12 cellular contexts compared by ENCODE assay signal in the genomic region with DNA sequence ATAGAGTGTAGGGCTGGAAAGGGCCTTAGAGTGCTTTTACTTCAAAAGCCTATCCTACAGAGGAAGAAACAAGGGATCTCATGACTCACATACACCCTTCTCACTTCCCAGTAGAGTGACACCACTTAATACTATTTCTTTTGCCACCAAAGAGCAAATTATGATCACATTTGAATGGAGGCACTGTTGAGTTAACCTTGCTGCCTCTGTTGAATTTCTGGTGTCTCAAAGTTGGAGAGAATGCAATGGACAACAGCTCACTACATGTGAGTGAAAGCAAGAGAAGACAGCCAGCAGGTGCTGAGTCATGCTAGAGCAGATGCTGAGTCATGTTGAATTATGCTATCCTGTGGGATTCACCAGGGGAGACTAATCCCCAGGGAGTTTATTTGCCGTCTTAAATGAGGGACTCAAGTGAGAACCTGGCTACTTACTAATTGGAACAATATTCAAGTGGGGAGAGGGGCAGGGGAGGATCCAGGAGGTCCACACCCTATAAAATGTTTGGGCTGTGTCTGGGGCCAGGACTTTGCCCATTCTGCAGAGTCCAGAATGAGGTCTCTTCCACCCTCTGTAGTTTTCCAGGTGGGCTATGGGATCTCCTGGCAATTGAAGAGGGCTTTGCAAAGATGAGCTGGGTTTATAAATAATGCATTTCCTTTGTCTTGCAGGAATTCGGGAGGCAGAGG. TPM values are rescaled to one million over a fixed set of nuclear protein-coding genes. Genes with fewer than 3 reads are reported as not detected.
DNase-seq lines count a peak whose midpoint lies in the region; ATAC-seq and TF ChIP-seq lines count a peak whose summit lies in the region.
"Had no signal": no experiment of that assay in that cellular context is flagged by ENCODE, and none has a peak within 500 bp of the region (broad histone marks: within the 10 kb centered on the region; RNA-seq: fewer than 3 reads in every experiment).

No MANE protein-coding gene starts in this region.

- H3K79me2 ChIP-seq in GM23338 (replicated peaks; ENCODE audit: insufficient read depth): no peaks in the 10 kb centered on the region

- H3K4me1 Mint-ChIP-seq in GM23338: peaks cover 29% of the 10 kb centered on the region
- H3K4me1 Mint-ChIP-seq: activated CD4-positive, alpha-beta T cell treated with anti-CD3 and anti-CD28 coated beads, Interleukin-2, amount 10 ng/mL, durations not matched to agents 24 days and 14 days; central memory CD8-positive, alpha-beta T cell had no signal

- H3F3A ChIP-seq in GM23338 (replicated peaks; ENCODE audit: low read depth): no peaks in the 10 kb centered on the region

- no peaks in the 10 kb centered on the region for H3K9me3 Mint-ChIP-seq in GM23338
- H3K9me3 Mint-ChIP-seq: activated CD4-positive, alpha-beta T cell treated with anti-CD3 and anti-CD28 coated beads, Interleukin-2, amount 10 ng/mL, durations not matched to agents 24 days and 14 days; central memory CD8-positive, alpha-beta T cell had no signal

- TF ChIP-seq EP300 in gastroesophageal sphincter (IDR thresholded peaks at IDR 0.05): no peak

- peak overlapping the region; percentile 91 for H3K27ac Mint-ChIP-seq in GM23338
- H3K27ac Mint-ChIP-seq: activated CD4-positive, alpha-beta T cell treated with anti-CD3 and anti-CD28 coated beads, Interleukin-2, amount 10 ng/mL, durations not matched to agents 24 days and 14 days had no signal

- H3K27me3 ChIP-seq in GM23338 (ENCODE audit: insufficient read depth) (no peaks in the 10 kb centered on the region), SJCRH30 (no peaks in the 10 kb centered on the region; the same call in 1 of the 2 replicates), gastroesophageal sphincter (peaks cover 14% of the 10 kb centered on the region)

- H3K9me3 ChIP-seq in SJCRH30 (replicated peaks) (no peaks in the 10 kb centered on the region), gastroesophageal sphincter (no peaks in the 10 kb centered on the region)
- H3K9me3 ChIP-seq: Caco-2, left ventricle myocardium inferior had no signal

- H3K4me3 ChIP-seq in GM23338 (no peak overlapping the region), SJCRH30 (no peak overlapping the region), fibroblast of the aortic adventitia (ENCODE audit: low read depth, low read length) (no peak overlapping the region), gastroesophageal sphincter (no peak overlapping the region)
- H3K4me3 ChIP-seq: left ventricle myocardium inferior had no signal

- H2AFZ ChIP-seq in GM23338: no peak overlapping the region

- no peak overlapping the region for H3K4me3 Mint-ChIP-seq in GM23338
- H3K4me3 Mint-ChIP-seq: activated CD4-positive, alpha-beta T cell treated with anti-CD3 and anti-CD28 coated beads, Interleukin-2, amount 10 ng/mL, durations not matched to agents 24 days and 14 days; central memory CD8-positive, alpha-beta T cell had no signal

- 43 to 72% methylated on average over 1 to 2 of the region's 2 CpGs for WGBS in gastroesophageal sphincter (ENCODE audit: low coverage in 1 of 2), 2 donors

- H3K36me3 ChIP-seq in GM23338 (ENCODE audit: insufficient read depth): no peaks in the 10 kb centered on the region
- H3K36me3 ChIP-seq in SJCRH30: no peaks in the 10 kb centered on the region
- no peaks in the 10 kb centered on the region for H3K36me3 ChIP-seq in gastroesophageal sphincter
- H3K36me3 ChIP-seq: left ventricle myocardium inferior had no signal

- H3K27me3 Mint-ChIP-seq in GM23338 (ENCODE audit: insufficient read depth, low read depth, poor library complexity): peaks cover 2% of the 10 kb centered on the region

- H3K36me3 Mint-ChIP-seq in GM23338 (ENCODE audit: low read depth): no peaks in the 10 kb centered on the region

- no peak overlapping the region for H3K27ac ChIP-seq in GM23338 (ENCODE audit: low read depth)
- H3K27ac ChIP-seq in SJCRH30: no peak overlapping the region
- H3K27ac ChIP-seq in gastroesophageal sphincter: no peak overlapping the region
- H3K27ac ChIP-seq: left ventricle myocardium inferior had no signal

- no peak for TF ChIP-seq CTCF in GM23338 (conservative IDR thresholded peaks at IDR 0.05; ENCODE audit: low read depth in 2 of 2)
- no peak for TF ChIP-seq CTCF in fibroblast of the aortic adventitia (IDR thresholded peaks at IDR 0.05; ENCODE audit: insufficient read depth, low read length)
- TF ChIP-seq CTCF in gastroesophageal sphincter (IDR thresholded peaks at IDR 0.05): no peak

- no peaks in the 10 kb centered on the region for H4K20me1 ChIP-seq in GM23338 (replicated peaks; ENCODE audit: insufficient read depth)

- DNase-seq in A172 (ENCODE audit: low spot score): peak; percentile 80
- peak; percentile 61 for DNase-seq in GM23338 (ENCODE audit: low spot score)
- DNase-seq in SJCRH30: peak; percentile 29 to 54
- DNase-seq in fibroblast of the aortic adventitia (ENCODE audit: low read depth): peak; percentile 20
- no peak for DNase-seq in NCI-H1092 treated with DMSO at 0.1 percent for 48 hours (lab: John Stamatoyannopoulos, UW)
- DNase-seq in mesenteric fat pad (ENCODE audit: low spot score): no peak
- DNase-seq: activated CD4-positive, alpha-beta T cell treated with anti-CD3 and anti-CD28 coated beads, Interleukin-2, amount 10 ng/mL, durations not matched to agents 24 days and 14 days; left ventricle myocardium inferior had no signal

- peak overlapping the region; percentile 9 for H3K4me2 ChIP-seq in GM23338

- ATAC-seq in GM23338 (peak; percentile 42; the same call in 2 of the 3 replicates), gastroesophageal sphincter (no peak), GM21786 (IDR thresholded peaks at IDR 0.05; ENCODE audit: unreplicated experiment) (no peak)

- no peak for TF ChIP-seq POLR2A in gastroesophageal sphincter (IDR thresholded peaks at IDR 0.05)

- H3K4me1 ChIP-seq in GM23338 (ENCODE audit: insufficient read depth): peaks cover 16% of the 10 kb centered on the region
- peaks cover 4% of the 10 kb centered on the region; the same call in 1 of the 2 replicates for H3K4me1 ChIP-seq in SJCRH30
- no peaks in the 10 kb centered on the region for H3K4me1 ChIP-seq in gastroesophageal sphincter
- H3K4me1 ChIP-seq: left ventricle myocardium inferior had no signal

- H3K9me2 ChIP-seq in GM23338 (ENCODE audit: insufficient read depth): peaks cover 5% of the 10 kb centered on the region; the same call in 1 of the 2 replicates

TF ChIP-seq in GM23338, 12 proteins besides CTCF, POLR2A, EP300 and RAD21 (continues in another document):
- no peak for TF ChIP-seq EZH2 (IDR thresholded peaks at IDR 0.05; ENCODE audit: low read depth, unreplicated experiment)
- TF ChIP-seq ZNF331 (CRISPR knock-in tag; IDR thresholded peaks at IDR 0.05; ENCODE audit: low read depth): no peak
- no peak for TF ChIP-seq EZH2phosphoT487 (IDR thresholded peaks at IDR 0.05; ENCODE audit: unreplicated experiment)
- no peak for TF ChIP-seq NANOG (IDR thresholded peaks at IDR 0.05; ENCODE audit: borderline replicate concordance)
- TF ChIP-seq, protein P1, sequence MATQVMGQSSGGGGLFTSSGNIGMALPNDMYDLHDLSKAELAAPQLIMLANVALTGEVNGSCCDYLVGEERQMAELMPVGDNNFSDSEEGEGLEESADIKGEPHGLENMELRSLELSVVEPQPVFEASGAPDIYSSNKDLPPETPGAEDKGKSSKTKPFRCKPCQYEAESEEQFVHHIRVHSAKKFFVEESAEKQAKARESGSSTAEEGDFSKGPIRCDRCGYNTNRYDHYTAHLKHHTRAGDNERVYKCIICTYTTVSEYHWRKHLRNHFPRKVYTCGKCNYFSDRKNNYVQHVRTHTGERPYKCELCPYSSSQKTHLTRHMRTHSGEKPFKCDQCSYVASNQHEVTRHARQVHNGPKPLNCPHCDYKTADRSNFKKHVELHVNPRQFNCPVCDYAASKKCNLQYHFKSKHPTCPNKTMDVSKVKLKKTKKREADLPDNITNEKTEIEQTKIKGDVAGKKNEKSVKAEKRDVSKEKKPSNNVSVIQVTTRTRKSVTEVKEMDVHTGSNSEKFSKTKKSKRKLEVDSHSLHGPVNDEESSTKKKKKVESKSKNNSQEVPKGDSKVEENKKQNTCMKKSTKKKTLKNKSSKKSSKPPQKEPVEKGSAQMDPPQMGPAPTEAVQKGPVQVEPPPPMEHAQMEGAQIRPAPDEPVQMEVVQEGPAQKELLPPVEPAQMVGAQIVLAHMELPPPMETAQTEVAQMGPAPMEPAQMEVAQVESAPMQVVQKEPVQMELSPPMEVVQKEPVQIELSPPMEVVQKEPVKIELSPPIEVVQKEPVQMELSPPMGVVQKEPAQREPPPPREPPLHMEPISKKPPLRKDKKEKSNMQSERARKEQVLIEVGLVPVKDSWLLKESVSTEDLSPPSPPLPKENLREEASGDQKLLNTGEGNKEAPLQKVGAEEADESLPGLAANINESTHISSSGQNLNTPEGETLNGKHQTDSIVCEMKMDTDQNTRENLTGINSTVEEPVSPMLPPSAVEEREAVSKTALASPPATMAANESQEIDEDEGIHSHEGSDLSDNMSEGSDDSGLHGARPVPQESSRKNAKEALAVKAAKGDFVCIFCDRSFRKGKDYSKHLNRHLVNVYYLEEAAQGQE (IDR thresholded peaks at IDR 0.05; ENCODE audit: unreplicated experiment): no peak
- no peak for TF ChIP-seq POLR2AphosphoS5 (IDR thresholded peaks at IDR 0.05; ENCODE audit: low read depth)
- TF ChIP-seq CREB1 (CRISPR knock-in tag; IDR thresholded peaks at IDR 0.05; ENCODE audit: low read depth): no peak

RNA-seq across cellular contexts. Expression of a gene that starts 35.8 kb away (rescaled TPM):
- total RNA-seq in A172 (2014; rRNA removed; shearing (Covaris generic)): 0.69 TPM in 1 of 2 replicates, not detected in the other
- total RNA-seq in GM23338 (2014; rRNA removed; shearing (Covaris generic)): 1.2 and 2.0 TPM in 2 replicates
- polyA plus RNA-seq in GM23338 (2016; fragmentation: Nextera tagmentation; extraction: Ambion mirVana): 0.66 and 0.90 TPM in 2 replicates
- total RNA-seq in SJCRH30 (2014; rRNA removed; shearing (Covaris generic)): 1.3 and 2.1 TPM in 2 replicates
- 0.25 TPM in 1 of 2 replicates, not detected in the other for total RNA-seq in fibroblast of the aortic adventitia (ENCODE audit: low replicate concordance)
- total RNA-seq in gastroesophageal sphincter: not detected
- total RNA-seq in mesenteric fat pad: not detected
- total RNA-seq: activated CD4-positive, alpha-beta T cell treated with anti-CD3 and anti-CD28 coated beads, Interleukin-2, amount 10 ng/mL, durations not matched to agents 24 days and 14 days; Caco-2 had no signal

Comparison
In these comparisons a context has a peak if more than half of its experiments do, and no peak if none do; other contexts are left out.
1. DNase-seq: peak in A172 (single experiment), GM23338 (single experiment), SJCRH30 (2 of 2) and fibroblast of the aortic adventitia (single experiment); none in NCI-H1092 treated with DMSO at 0.1 percent for 48 hours (single experiment) and mesenteric fat pad (single experiment).